ENCODE assay signal across 8 cellular contexts in the genomic region with DNA sequence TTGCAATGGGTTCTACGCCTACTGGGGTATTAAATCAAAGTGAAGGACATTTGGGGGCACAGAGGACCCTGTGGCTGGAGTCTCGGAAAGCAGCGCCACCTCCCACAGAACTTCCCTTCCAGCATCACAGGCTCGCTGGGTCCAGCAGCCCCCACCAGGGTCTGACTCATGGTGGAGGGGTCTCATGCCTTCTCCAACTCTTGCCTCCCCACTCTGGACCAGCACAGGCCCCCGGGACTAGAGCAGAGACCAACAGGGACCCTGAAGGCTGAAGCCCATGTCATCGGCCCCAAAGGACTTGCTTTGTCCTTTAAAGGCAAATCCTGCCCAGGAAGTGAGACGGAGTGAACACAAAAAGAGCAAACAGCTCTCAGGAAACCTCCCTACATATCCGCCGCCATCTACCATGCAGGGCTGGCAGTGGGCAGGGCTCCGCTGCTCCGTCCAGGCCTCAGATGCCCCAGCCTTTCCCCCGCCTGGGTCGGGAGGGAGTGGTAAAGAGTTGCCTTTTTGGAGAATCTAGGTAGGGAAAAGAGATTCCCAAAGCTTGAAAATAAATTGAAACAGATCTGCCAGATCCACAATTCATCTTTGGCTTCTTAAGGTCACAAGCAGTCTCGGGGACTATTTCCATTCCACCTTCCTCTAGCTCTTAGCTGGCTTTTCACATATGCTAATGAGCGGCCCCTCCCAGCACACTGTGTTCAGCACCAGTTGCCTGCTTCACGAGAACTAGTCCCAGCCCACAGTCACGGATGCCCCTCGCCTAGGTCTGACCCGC. TPM values are rescaled to one million over a fixed set of nuclear protein-coding genes. Genes with fewer than 3 reads are reported as not detected.
DNase-seq lines count a peak whose midpoint lies in the region; ATAC-seq and TF ChIP-seq lines count a peak whose summit lies in the region.

No MANE protein-coding gene starts in this region.

- peaks cover 40% of the 10 kb centered on the region for H3K4me1 Mint-ChIP-seq in osteocyte (ENCODE audit: unreplicated experiment)
- H3K4me1 Mint-ChIP-seq in activated CD4-positive, alpha-beta T cell treated with anti-CD3 and anti-CD28 coated beads, Interleukin-2, amount 10 ng/mL, durations not matched to agents 24 days and 14 days: peaks cover 11% of the 10 kb centered on the region

- no peaks in the 10 kb centered on the region for H3K27me3 Mint-ChIP-seq in osteocyte (ENCODE audit: unreplicated experiment)
- peaks cover 59% of the 10 kb centered on the region for H3K27me3 Mint-ChIP-seq in activated CD4-positive, alpha-beta T cell treated with anti-CD3 and anti-CD28 coated beads, Interleukin-2, amount 10 ng/mL, durations not matched to agents 24 days and 14 days

- in situ Hi-C loops in GM13977 (cut with MboI; ENCODE audit: low pct_unique_long_range_greater_than_20kb, low sequenced_read_pairs, unreplicated experiment): no loop called here

- intact Hi-C loops in posterior cingulate gyrus (cut with DNase I): no loop called here
- intact Hi-C loops in activated CD4-positive, alpha-beta T cell treated with anti-CD3 and anti-CD28 coated beads, Interleukin-2, amount 10 ng/mL, durations not matched to agents 24 days and 14 days (cut with micrococcal nuclease): loop anchor here (10.0 kb wide), 1 partner anchor 65 kb away; no protein-coding TSS in a partner anchor

- WGBS in esophagus, 2 donors: 59% methylated on average over 19 of the region's 19 CpGs

- H3K9me3 ChIP-seq in HUES6 (ENCODE audit: control insufficient read depth, insufficient read depth, low read depth, low read length): no peaks in the 10 kb centered on the region
- no peaks in the 10 kb centered on the region for H3K9me3 ChIP-seq in esophagus (ENCODE audit: control insufficient read depth in 2 of 2, insufficient read depth in 1 of 2, low read depth in 1 of 2, low read length in 1 of 2)

- no peak overlapping the region for H3K27ac ChIP-seq in HUES6 (ENCODE audit: low read depth, low read length)
- peak overlapping the region; percentile 90 for H3K27ac ChIP-seq in esophagus (ENCODE audit: low read depth in 2 of 2, low read length in 1 of 2)

- ATAC-seq in GM21360 (IDR thresholded peaks at IDR 0.05; ENCODE audit: unreplicated experiment) (no peak), GM21526 (IDR thresholded peaks at IDR 0.05; ENCODE audit: low FRiP score, unreplicated experiment) (no peak)

- H3K9ac ChIP-seq in HUES6 (ENCODE audit: low read length): peak overlapping the region; percentile 71

- H3K4me1 ChIP-seq in HUES6 (ENCODE audit: control insufficient read depth, insufficient read depth, low read length) (peaks cover 43% of the 10 kb centered on the region), esophagus (ENCODE audit: control insufficient read depth in 2 of 2, insufficient read depth in 2 of 2, low read length in 1 of 2) (peaks cover 10 to 23% of the 10 kb centered on the region in 2 donors)

- no peaks in the 10 kb centered on the region for H3K9me3 Mint-ChIP-seq in osteocyte (ENCODE audit: unreplicated experiment)
- no peaks in the 10 kb centered on the region for H3K9me3 Mint-ChIP-seq in activated CD4-positive, alpha-beta T cell treated with anti-CD3 and anti-CD28 coated beads, Interleukin-2, amount 10 ng/mL, durations not matched to agents 24 days and 14 days

- DNase-seq in GM13977 (ENCODE audit: low spot score) (peak; percentile 71), osteocyte (ENCODE audit: extremely low spot score, unreplicated experiment) (no peak), posterior cingulate gyrus (no peak)
- no peak for DNase-seq in activated CD4-positive, alpha-beta T cell treated with anti-CD3 and anti-CD28 coated beads, Interleukin-2, amount 10 ng/mL, durations not matched to agents 24 days and 14 days

- H3K4me3 Mint-ChIP-seq in osteocyte (ENCODE audit: unreplicated experiment): peak overlapping the region; percentile 79
- H3K4me3 Mint-ChIP-seq in activated CD4-positive, alpha-beta T cell treated with anti-CD3 and anti-CD28 coated beads, Interleukin-2, amount 10 ng/mL, durations not matched to agents 24 days and 14 days: no peak overlapping the region

- no peak for TF ChIP-seq CTCF in GM13977 (IDR thresholded peaks at IDR 0.05; ENCODE audit: extremely low read depth, insufficient read depth, missing control alignments)
- no peak for TF ChIP-seq CTCF in osteocyte (IDR thresholded peaks at IDR 0.05)

- H3K36me3 Mint-ChIP-seq in osteocyte (ENCODE audit: unreplicated experiment): no peaks in the 10 kb centered on the region
- no peaks in the 10 kb centered on the region for H3K36me3 Mint-ChIP-seq in activated CD4-positive, alpha-beta T cell treated with anti-CD3 and anti-CD28 coated beads, Interleukin-2, amount 10 ng/mL, durations not matched to agents 24 days and 14 days (ENCODE audit: low read depth)

- no peaks in the 10 kb centered on the region for H3K36me3 ChIP-seq in HUES6 (ENCODE audit: control insufficient read depth, insufficient read depth, low read length)
- H3K36me3 ChIP-seq in esophagus (ENCODE audit: control insufficient read depth in 2 of 2, insufficient read depth in 2 of 2, low read length in 1 of 2): no peaks in the 10 kb centered on the region

- H3K27me3 ChIP-seq in HUES6 (ENCODE audit: control insufficient read depth, insufficient read depth, low read length): peaks cover 37% of the 10 kb centered on the region
- H3K27me3 ChIP-seq in esophagus (ENCODE audit: control insufficient read depth in 1 of 2, insufficient read depth in 2 of 2, low read length in 2 of 2): no peaks in the 10 kb centered on the region

- H3K4me3 ChIP-seq in HUES6 (ENCODE audit: low read depth, low read length) (peak overlapping the region; percentile 85), esophagus (ENCODE audit: low read depth in 1 of 2, low read length in 2 of 2) (peak overlapping the region; percentile 20 to 55)

- peak overlapping the region; percentile 89 for H3K27ac Mint-ChIP-seq in osteocyte (ENCODE audit: unreplicated experiment)
- H3K27ac Mint-ChIP-seq in activated CD4-positive, alpha-beta T cell treated with anti-CD3 and anti-CD28 coated beads, Interleukin-2, amount 10 ng/mL, durations not matched to agents 24 days and 14 days: no peak overlapping the region

RNA-seq across cellular contexts. Expression of a gene that starts 2.1 kb away (rescaled TPM):
- 1 to 10 TPM; 6.7 to 8.8 TPM for polyA plus RNA-seq in esophagus
- 44.4 and 56.4 TPM in 2 replicates for total RNA-seq in osteocyte
- 0.42 and 0.54 TPM in 2 replicates for total RNA-seq in activated CD4-positive, alpha-beta T cell treated with anti-CD3 and anti-CD28 coated beads, Interleukin-2, amount 10 ng/mL, durations not matched to agents 24 days and 14 days

RNA-seq across cellular contexts. Expression of a gene that starts 36.6 kb away (rescaled TPM):
- polyA plus RNA-seq in esophagus: 1 to 10 TPM; 1.3 to 1.6 TPM
- not detected in 2 replicates for total RNA-seq in osteocyte
- total RNA-seq in activated CD4-positive, alpha-beta T cell treated with anti-CD3 and anti-CD28 coated beads, Interleukin-2, amount 10 ng/mL, durations not matched to agents 24 days and 14 days: 14.9 and 15.3 TPM in 2 replicates

Comparison
In these comparisons a context has a peak if more than half of its experiments do, and no peak if none do; other contexts are left out.
1. RNA of a gene that starts 2.1 kb away (total RNA-seq): 44.4 to 56.4 TPM in osteocyte; 0.42 to 0.54 TPM in activated CD4-positive, alpha-beta T cell treated with anti-CD3 and anti-CD28 coated beads, Interleukin-2, amount 10 ng/mL, durations not matched to agents 24 days and 14 days; every median in the first group is over 10 times any median in the second.
2. RNA of a gene that starts 36.6 kb away (total RNA-seq): 14.9 to 15.3 TPM in activated CD4-positive, alpha-beta T cell treated with anti-CD3 and anti-CD28 coated beads, Interleukin-2, amount 10 ng/mL, durations not matched to agents 24 days and 14 days; not detected in osteocyte; every median in the first group is over 10 times any median in the second.